Comparison of ENCODE assay signal across 1 cellular context in the genomic region with DNA sequence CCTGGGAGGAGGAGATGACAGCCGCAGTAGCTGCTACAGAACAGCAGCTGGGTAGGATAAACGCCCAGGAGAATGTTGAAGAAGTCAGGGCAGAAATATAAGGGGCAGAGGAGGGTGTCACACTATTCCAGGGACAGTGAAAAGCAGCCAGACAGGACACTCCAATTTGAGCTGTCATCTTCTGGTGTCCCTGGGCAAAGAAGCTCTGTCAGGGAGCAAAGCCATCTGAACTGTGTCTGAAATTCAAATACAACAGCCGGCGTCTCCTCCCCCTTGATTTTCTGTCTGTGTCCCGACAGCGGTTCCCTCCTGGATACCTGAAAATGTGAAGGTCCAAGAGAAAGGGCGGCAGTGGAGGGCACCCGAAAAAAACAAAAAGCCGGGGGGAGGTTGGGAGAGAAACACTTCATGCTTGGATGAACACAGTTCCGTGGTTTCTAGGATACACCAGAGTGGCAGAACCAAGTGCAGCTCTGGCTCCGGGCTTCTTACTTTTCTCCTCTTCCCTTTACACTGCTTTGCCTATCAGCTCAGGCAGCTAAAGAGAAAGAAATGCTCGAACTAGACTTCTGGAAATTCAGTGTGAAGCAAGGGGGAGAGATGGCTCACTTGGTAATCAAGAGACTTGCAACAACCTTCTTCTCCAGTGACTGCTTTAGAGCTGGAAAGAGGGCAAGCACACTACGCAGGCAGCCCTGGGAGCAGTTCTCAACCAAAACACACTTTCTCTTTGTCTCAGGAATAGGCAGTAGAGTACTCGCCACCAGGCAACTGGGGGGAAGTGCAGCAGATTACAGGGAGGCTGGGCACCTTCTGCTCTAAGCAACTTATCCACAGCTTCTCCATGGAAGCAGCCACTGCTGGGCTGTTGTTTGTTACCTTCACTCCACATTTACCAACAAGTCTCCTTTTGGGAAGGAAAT.
TF ChIP-seq lines count a peak whose summit lies in the region.

No MANE protein-coding gene starts in this region.

TF ChIP-seq in HepG2, 621 proteins besides CTCF, POLR2A, EP300 and RAD21 (continued from another document):
- TF ChIP-seq, protein P1, sequence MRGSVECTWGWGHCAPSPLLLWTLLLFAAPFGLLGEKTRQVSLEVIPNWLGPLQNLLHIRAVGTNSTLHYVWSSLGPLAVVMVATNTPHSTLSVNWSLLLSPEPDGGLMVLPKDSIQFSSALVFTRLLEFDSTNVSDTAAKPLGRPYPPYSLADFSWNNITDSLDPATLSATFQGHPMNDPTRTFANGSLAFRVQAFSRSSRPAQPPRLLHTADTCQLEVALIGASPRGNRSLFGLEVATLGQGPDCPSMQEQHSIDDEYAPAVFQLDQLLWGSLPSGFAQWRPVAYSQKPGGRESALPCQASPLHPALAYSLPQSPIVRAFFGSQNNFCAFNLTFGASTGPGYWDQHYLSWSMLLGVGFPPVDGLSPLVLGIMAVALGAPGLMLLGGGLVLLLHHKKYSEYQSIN (CRISPR knock-in tag; IDR thresholded peaks at IDR 0.05; ENCODE audit: borderline replicate concordance): no peak
- TF ChIP-seq KLF13 (CRISPR knock-in tag; IDR thresholded peaks at IDR 0.05): no peak
